In genomic region chr11:57523419-57523818, GRCh38 we compare ENCODE assay signal across 37 cellular contexts. TPM values are rescaled to one million over a fixed set of nuclear protein-coding genes. Genes with fewer than 3 reads are reported as not detected.
"Had no signal": no experiment of that assay in that cellular context is flagged by ENCODE, and none has a peak within 500 bp of the region (broad histone marks: within the 10 kb centered on the region; RNA-seq: fewer than 3 reads in every experiment).

No MANE protein-coding gene starts in this region.

- H3K27ac Mint-ChIP-seq: activated CD4-positive, alpha-beta memory T cell treated with anti-CD3 and anti-CD28 coated beads for 36 hours; activated CD8-positive, alpha-beta memory T cell treated with anti-CD3 and anti-CD28 coated beads, Interleukin-2, amount 10 ng/mL, durations not matched to agents 7 days and 5 days; activated CD8-positive, alpha-beta T cell treated with anti-CD3 and anti-CD28 coated beads, Interleukin-2, amount 10 ng/mL, durations not matched to agents 7 days and 5 days; activated naive CD4-positive, alpha-beta T cell treated with anti-CD3 and anti-CD28 coated beads for 36 hours; activated naive CD4-positive, alpha-beta T cell treated with anti-CD3 and anti-CD28 coated beads, Interleukin-2, amount 50 U/mL, for 24 hours; activated naive CD8-positive, alpha-beta T cell treated with anti-CD3 and anti-CD28 coated beads for 36 hours; activated naive CD8-positive, alpha-beta T cell treated with anti-CD3 and anti-CD28 coated beads, Interleukin-2, amount 50 U/mL, for 24 hours; activated T-helper 1 cell treated with anti-CD3 and anti-CD28 coated beads, Interleukin-12 subunit alpha, Interleukin-12 subunit beta, Interleukin-2, Interleukin-4 antibody, amounts not matched to agents 30 ng/mL and 10 ng/mL and 1 ng/mL, durations not matched to agents 14 hours and 24 hours and 36 hours; activated T-helper 2 cell treated with anti-CD3 and anti-CD28 coated beads, Interferon-gamma antibody, Interleukin-2, Interleukin-4, amounts not matched to agents 10 μg/mL and 5 μg/mL and 100 μg/mL, durations not matched to agents 14 hours and 24 hours and 36 hours had no signal

- H3K27me3 ChIP-seq: adrenal gland, body of pancreas, colonic mucosa, esophagus squamous epithelium, gastroesophageal sphincter had no signal

- FAIRE-seq: endometrium, endothelial cell of umbilical vein had no signal

- H3K9me3 Mint-ChIP-seq: activated CD4-positive, alpha-beta memory T cell treated with anti-CD3 and anti-CD28 coated beads for 36 hours; activated naive CD4-positive, alpha-beta T cell treated with anti-CD3 and anti-CD28 coated beads for 36 hours; activated naive CD4-positive, alpha-beta T cell treated with anti-CD3 and anti-CD28 coated beads, Interleukin-2, amount 50 U/mL, for 24 hours; activated naive CD8-positive, alpha-beta T cell treated with anti-CD3 and anti-CD28 coated beads for 36 hours; activated naive CD8-positive, alpha-beta T cell treated with anti-CD3 and anti-CD28 coated beads, Interleukin-2, amount 50 U/mL, for 24 hours; activated T-helper 1 cell treated with anti-CD3 and anti-CD28 coated beads, Interleukin-12 subunit alpha, Interleukin-12 subunit beta, Interleukin-2, Interleukin-4 antibody, amounts not matched to agents 30 ng/mL and 10 ng/mL and 1 ng/mL, durations not matched to agents 14 hours and 24 hours and 36 hours; activated T-helper 2 cell treated with anti-CD3 and anti-CD28 coated beads, Interferon-gamma antibody, Interleukin-2, Interleukin-4, amounts not matched to agents 10 μg/mL and 5 μg/mL and 100 μg/mL, durations not matched to agents 14 hours and 24 hours and 36 hours had no signal

- H3K36me3 ChIP-seq: adrenal gland, colonic mucosa had no signal

- H3K27me3 Mint-ChIP-seq: activated CD4-positive, alpha-beta memory T cell treated with anti-CD3 and anti-CD28 coated beads for 36 hours; activated CD8-positive, alpha-beta memory T cell treated with anti-CD3 and anti-CD28 coated beads, Interleukin-2, amount 10 ng/mL, durations not matched to agents 7 days and 5 days; activated naive CD4-positive, alpha-beta T cell treated with anti-CD3 and anti-CD28 coated beads, Interleukin-2, amount 50 U/mL, for 24 hours; activated naive CD8-positive, alpha-beta T cell treated with anti-CD3 and anti-CD28 coated beads for 36 hours; activated naive CD8-positive, alpha-beta T cell treated with anti-CD3 and anti-CD28 coated beads, Interleukin-2, amount 50 U/mL, for 24 hours had no signal

- H3K9me3 ChIP-seq: adrenal gland, body of pancreas, colonic mucosa, esophagus squamous epithelium, gastroesophageal sphincter had no signal

- H3K4me1 ChIP-seq: adrenal gland, colonic mucosa, esophagus squamous epithelium had no signal

- DNase-seq: activated CD4-positive, alpha-beta memory T cell treated with anti-CD3 and anti-CD28 coated beads for 36 hours; activated CD4-positive, alpha-beta T cell treated with anti-CD3 and anti-CD28 coated beads for 1 hour; activated CD4-positive, alpha-beta T cell treated with anti-CD3 and anti-CD28 coated beads for 48 hours; activated CD8-positive, alpha-beta memory T cell treated with anti-CD3 and anti-CD28 coated beads, Interleukin-2, amount 10 ng/mL, durations not matched to agents 7 days and 5 days; activated CD8-positive, alpha-beta memory T cell treated with anti-CD3 and anti-CD28 coated beads, Interleukin-2, amount 50 U/mL, for 4 hours; activated CD8-positive, alpha-beta T cell treated with anti-CD3 and anti-CD28 coated beads, Interleukin-2, amount 10 ng/mL, durations not matched to agents 7 days and 5 days; activated effector memory CD4-positive, alpha-beta T cell treated with anti-CD3 and anti-CD28 coated beads, Interleukin-2, amount 50 U/mL, for 16 hours; activated naive CD4-positive, alpha-beta T cell treated with anti-CD3 and anti-CD28 coated beads for 36 hours; activated naive CD8-positive, alpha-beta T cell treated with anti-CD3 and anti-CD28 coated beads for 36 hours; activated naive CD8-positive, alpha-beta T cell treated with anti-CD3 and anti-CD28 coated beads, Interleukin-2, amount 50 U/mL, for 24 hours; activated T-cell treated with anti-CD3 and anti-CD28 coated beads, Interleukin-2, amount 50 U/mL, for 1 hour; activated T-cell treated with anti-CD3 and anti-CD28 coated beads, Interleukin-2, amount 50 U/mL, for 48 hours; adrenal gland; amygdala; body of pancreas; caudate nucleus; cerebellar nuclear complex; colonic mucosa; effector CD8-positive, alpha-beta T cell; esophagus squamous epithelium; foreskin melanocyte; head of caudate nucleus; T-helper 1 cell; T-helper 2 cell had no signal

- H3K4me3 ChIP-seq: adrenal gland, body of pancreas, colonic mucosa, esophagus squamous epithelium, gastroesophageal sphincter had no signal

- H3K27ac ChIP-seq: adrenal gland, body of pancreas, colonic mucosa, epithelial cell of prostate, esophagus squamous epithelium, gastroesophageal sphincter had no signal

- H3K4me3 Mint-ChIP-seq: activated CD4-positive, alpha-beta memory T cell treated with anti-CD3 and anti-CD28 coated beads for 36 hours; activated CD8-positive, alpha-beta memory T cell treated with anti-CD3 and anti-CD28 coated beads, Interleukin-2, amount 10 ng/mL, durations not matched to agents 7 days and 5 days; activated CD8-positive, alpha-beta T cell treated with anti-CD3 and anti-CD28 coated beads, Interleukin-2, amount 10 ng/mL, durations not matched to agents 7 days and 5 days; activated naive CD4-positive, alpha-beta T cell treated with anti-CD3 and anti-CD28 coated beads for 36 hours; activated naive CD4-positive, alpha-beta T cell treated with anti-CD3 and anti-CD28 coated beads, Interleukin-2, amount 50 U/mL, for 24 hours; activated naive CD8-positive, alpha-beta T cell treated with anti-CD3 and anti-CD28 coated beads for 36 hours; activated naive CD8-positive, alpha-beta T cell treated with anti-CD3 and anti-CD28 coated beads, Interleukin-2, amount 50 U/mL, for 24 hours; activated T-helper 1 cell treated with anti-CD3 and anti-CD28 coated beads, Interleukin-12 subunit alpha, Interleukin-12 subunit beta, Interleukin-2, Interleukin-4 antibody, amounts not matched to agents 30 ng/mL and 10 ng/mL and 1 ng/mL, durations not matched to agents 14 hours and 24 hours and 36 hours had no signal

- ATAC-seq: activated CD8-positive, alpha-beta memory T cell treated with anti-CD3 and anti-CD28 coated beads, Interleukin-2, amount 10 ng/mL, durations not matched to agents 7 days and 5 days; activated CD8-positive, alpha-beta T cell treated with anti-CD3 and anti-CD28 coated beads, Interleukin-2, amount 10 ng/mL, durations not matched to agents 7 days and 5 days; activated naive CD8-positive, alpha-beta T cell treated with anti-CD3 and anti-CD28 coated beads, Interleukin-2, amount 50 U/mL, for 24 hours; body of pancreas; gastroesophageal sphincter had no signal

- H3K36me3 Mint-ChIP-seq: activated naive CD4-positive, alpha-beta T cell treated with anti-CD3 and anti-CD28 coated beads, Interleukin-2, amount 50 U/mL, for 24 hours had no signal

RNA-seq across cellular contexts. Expression of gene SMTNL1, which starts 14.0 kb away (rescaled TPM):
- total RNA-seq: activated CD4-positive, alpha-beta memory T cell treated with anti-CD3 and anti-CD28 coated beads for 36 hours; activated CD8-positive, alpha-beta memory T cell treated with anti-CD3 and anti-CD28 coated beads for 36 hours; activated CD8-positive, alpha-beta memory T cell treated with anti-CD3 and anti-CD28 coated beads, Interleukin-2, amount 10 ng/mL, durations not matched to agents 7 days and 5 days; activated CD8-positive, alpha-beta T cell treated with anti-CD3 and anti-CD28 coated beads, Interleukin-2, amount 10 ng/mL, durations not matched to agents 7 days and 5 days; activated naive CD4-positive, alpha-beta T cell treated with anti-CD3 and anti-CD28 coated beads for 36 hours; activated naive CD8-positive, alpha-beta T cell treated with anti-CD3 and anti-CD28 coated beads for 36 hours; activated T-helper 1 cell treated with anti-CD3 and anti-CD28 coated beads, Interleukin-12 subunit alpha, Interleukin-12 subunit beta, Interleukin-2, Interleukin-4 antibody, amounts not matched to agents 30 ng/mL and 10 ng/mL and 1 ng/mL, durations not matched to agents 14 hours and 24 hours and 36 hours; activated T-helper 2 cell treated with anti-CD3 and anti-CD28 coated beads, Interferon-gamma antibody, Interleukin-2, Interleukin-4, amounts not matched to agents 10 μg/mL and 5 μg/mL and 100 μg/mL, durations not matched to agents 14 hours and 24 hours and 36 hours; aorta; body of pancreas; colonic mucosa; dermis microvascular lymphatic vessel endothelial cell; endothelial cell of umbilical vein; esophagus squamous epithelium; fibroblast of lung; fibroblast of villous mesenchyme; gastroesophageal sphincter had no signal
- polyA plus RNA-seq: adrenal gland, aorta, endothelial cell of umbilical vein, esophagus, fibroblast of lung had no signal
